Comparison of ENCODE assay signal across 8 cellular contexts in genomic region chr14:103593577-103593976, GRCh38. TPM values are rescaled to one million over a fixed set of nuclear protein-coding genes. Genes with fewer than 3 reads are reported as not detected.
A peak's percentile ranks its signal among the peaks of the same experiment; 100 is the strongest.
DNase-seq lines count a peak whose midpoint lies in the region; ATAC-seq lines count a peak whose summit lies in the region.

No MANE protein-coding gene starts in this region.

- ATAC-seq in GM18511 (IDR thresholded peaks at IDR 0.05; ENCODE audit: unreplicated experiment) (peak; percentile 94), GM21619 (IDR thresholded peaks at IDR 0.05; ENCODE audit: unreplicated experiment) (peak; percentile 97)

- peaks cover 5% of the 10 kb centered on the region for H3K36me3 Mint-ChIP-seq in IgD-negative memory B cell
- H3K36me3 Mint-ChIP-seq in activated T-helper 1 cell treated with anti-CD3 and anti-CD28 coated beads, Interleukin-12 subunit alpha, Interleukin-12 subunit beta, Interleukin-2, Interleukin-4 antibody, amounts not matched to agents 30 ng/mL and 10 ng/mL and 1 ng/mL, durations not matched to agents 14 hours and 24 hours and 36 hours (ENCODE audit: low read depth), result peaks cover 4% of the 10 kb centered on the region

- H3K27me3 Mint-ChIP-seq in IgD-negative memory B cell, result no peaks in the 10 kb centered on the region
- no peaks in the 10 kb centered on the region for H3K27me3 Mint-ChIP-seq in activated T-helper 1 cell treated with anti-CD3 and anti-CD28 coated beads, Interleukin-12 subunit alpha, Interleukin-12 subunit beta, Interleukin-2, Interleukin-4 antibody, amounts not matched to agents 30 ng/mL and 10 ng/mL and 1 ng/mL, durations not matched to agents 14 hours and 24 hours and 36 hours (ENCODE audit: insufficient read depth)

- no peaks in the 10 kb centered on the region for H3K9me3 Mint-ChIP-seq in IgD-negative memory B cell
- no peaks in the 10 kb centered on the region for H3K9me3 Mint-ChIP-seq in activated T-helper 1 cell treated with anti-CD3 and anti-CD28 coated beads, Interleukin-12 subunit alpha, Interleukin-12 subunit beta, Interleukin-2, Interleukin-4 antibody, amounts not matched to agents 30 ng/mL and 10 ng/mL and 1 ng/mL, durations not matched to agents 14 hours and 24 hours and 36 hours

- H3K27ac Mint-ChIP-seq in IgD-negative memory B cell, result peak overlapping the region; percentile 31 to 93 (median 53)
- H3K27ac Mint-ChIP-seq in activated T-helper 1 cell treated with anti-CD3 and anti-CD28 coated beads, Interleukin-12 subunit alpha, Interleukin-12 subunit beta, Interleukin-2, Interleukin-4 antibody, amounts not matched to agents 30 ng/mL and 10 ng/mL and 1 ng/mL, durations not matched to agents 14 hours and 24 hours and 36 hours, result no peak overlapping the region

- H3K4me3 Mint-ChIP-seq in IgD-negative memory B cell, result peak overlapping the region; percentile 37 to 95 (median 85)
- H3K4me3 Mint-ChIP-seq in activated T-helper 1 cell treated with anti-CD3 and anti-CD28 coated beads, Interleukin-12 subunit alpha, Interleukin-12 subunit beta, Interleukin-2, Interleukin-4 antibody, amounts not matched to agents 30 ng/mL and 10 ng/mL and 1 ng/mL, durations not matched to agents 14 hours and 24 hours and 36 hours, result no peak overlapping the region

- peaks cover 8 to 10% (median 10%) of the 10 kb centered on the region in 3 donors for H3K4me1 Mint-ChIP-seq in IgD-negative memory B cell
- H3K4me1 Mint-ChIP-seq in activated T-helper 1 cell treated with anti-CD3 and anti-CD28 coated beads, Interleukin-12 subunit alpha, Interleukin-12 subunit beta, Interleukin-2, Interleukin-4 antibody, amounts not matched to agents 30 ng/mL and 10 ng/mL and 1 ng/mL, durations not matched to agents 14 hours and 24 hours and 36 hours (ENCODE audit: low read depth), result no peaks in the 10 kb centered on the region

- intact Hi-C loops in activated T-helper 1 cell treated with anti-CD3 and anti-CD28 coated beads, Interleukin-12 subunit alpha, Interleukin-12 subunit beta, Interleukin-2, Interleukin-4 antibody, amounts not matched to agents 30 ng/mL and 10 ng/mL and 1 ng/mL, durations not matched to agents 14 hours and 24 hours and 36 hours (cut with micrococcal nuclease), result no loop called here

- peak; percentile 12 for DNase-seq in midbrain (lab: John Stamatoyannopoulos, UW)
- no peak for DNase-seq in activated T-helper 1 cell treated with anti-CD3 and anti-CD28 coated beads, Interleukin-12 subunit alpha, Interleukin-12 subunit beta, Interleukin-2, Interleukin-4 antibody, amounts not matched to agents 30 ng/mL and 10 ng/mL and 1 ng/mL, durations not matched to agents 14 hours and 24 hours and 36 hours (ENCODE audit: low spot score)
- DNase-seq in NCI-H526 treated with DMSO at 0.1 percent for 48 hours (lab: John Stamatoyannopoulos, UW), result no peak
- DNase-seq in ecto neural progenitor cell (ENCODE audit: low spot score), result no peak
- DNase-seq in stimulated activated CD4-positive, alpha-beta T cell treated with anti-CD3 and anti-CD28 coated beads, Interleukin-2, amount 100 ng/mL, for 24 hours, result no peak

RNA-seq across cellular contexts. Expression of gene COA8, which starts 30.8 kb away (rescaled TPM):
- 67.9 TPM for polyA plus RNA-seq in IgD-negative memory B cell
- total RNA-seq in activated T-helper 1 cell treated with anti-CD3 and anti-CD28 coated beads, Interleukin-12 subunit alpha, Interleukin-12 subunit beta, Interleukin-2, Interleukin-4 antibody, amounts not matched to agents 30 ng/mL and 10 ng/mL and 1 ng/mL, durations not matched to agents 14 hours and 24 hours and 36 hours, result 37.2 and 39.7 TPM in 2 replicates

RNA-seq across cellular contexts. Expression of gene BAG5, which starts 31.1 kb away (rescaled TPM):
- polyA plus RNA-seq in IgD-negative memory B cell, result 42.1 TPM
- total RNA-seq in activated T-helper 1 cell treated with anti-CD3 and anti-CD28 coated beads, Interleukin-12 subunit alpha, Interleukin-12 subunit beta, Interleukin-2, Interleukin-4 antibody, amounts not matched to agents 30 ng/mL and 10 ng/mL and 1 ng/mL, durations not matched to agents 14 hours and 24 hours and 36 hours, result 33.8 and 34.1 TPM in 2 replicates

RNA-seq across cellular contexts. Expression of gene KLC1, which starts 35.4 kb away (rescaled TPM):
- 80.2 TPM for polyA plus RNA-seq in IgD-negative memory B cell
- total RNA-seq in activated T-helper 1 cell treated with anti-CD3 and anti-CD28 coated beads, Interleukin-12 subunit alpha, Interleukin-12 subunit beta, Interleukin-2, Interleukin-4 antibody, amounts not matched to agents 30 ng/mL and 10 ng/mL and 1 ng/mL, durations not matched to agents 14 hours and 24 hours and 36 hours, result 148 and 150 TPM in 2 replicates
